ENCODE assay signal across 8 cellular contexts in genomic region chr15:51731549-51732267, GRCh38. TPM values are rescaled to one million over a fixed set of nuclear protein-coding genes. Genes with fewer than 3 reads are reported as not detected.
DNase-seq lines count a peak whose midpoint lies in the region; ATAC-seq and TF ChIP-seq lines count a peak whose summit lies in the region.

No MANE protein-coding gene starts in this region.

- POLR2A ChIA-PET in naive thymus-derived CD4-positive, alpha-beta T cell (lab: Charles Lee): interaction anchor here (0.6 to 1.8 kb wide), 6 partner anchors 8 to 93 kb away, joined by 3 to 6 read pairs (median 4); no protein-coding TSS in a partner anchor

- peaks cover 49 to 52% of the 10 kb centered on the region in 2 donors for H3K4me1 ChIP-seq in naive thymus-derived CD4-positive, alpha-beta T cell (ENCODE audit: control insufficient read depth in 2 of 2, insufficient read depth in 2 of 2, low read length in 2 of 2)

- H3K9me3 ChIP-seq in naive thymus-derived CD4-positive, alpha-beta T cell (ENCODE audit: control insufficient read depth in 2 of 3, low read length in 3 of 3): no peaks in the 10 kb centered on the region

- intact Hi-C loops in naive thymus-derived CD4-positive, alpha-beta T cell (cut with micrococcal nuclease): loop anchor here in 1 of 2 donors (10.0 kb wide), 3 partner anchors 107 to 753 kb away; partner anchors contain the start of gene DMXL2

- peak overlapping the region; percentile 20 for H3K4me3 ChIP-seq in AG10803 (ENCODE audit: low read length)
- H3K4me3 ChIP-seq in coronary artery: peak overlapping the region; percentile 58
- H3K4me3 ChIP-seq in naive thymus-derived CD4-positive, alpha-beta T cell (ENCODE audit: low read length): peak overlapping the region; percentile 59

- CTCF ChIA-PET in naive thymus-derived CD4-positive, alpha-beta T cell (lab: Charles Lee): interaction anchor here (1.0 to 2.6 kb wide), 7 partner anchors 11 to 81 kb away, joined by 3 to 7 read pairs (median 5); no protein-coding TSS in a partner anchor

- H3K4me3 Mint-ChIP-seq in naive thymus-derived CD4-positive, alpha-beta T cell: peak overlapping the region; percentile 74 to 91 (median 87)

- no peaks in the 10 kb centered on the region for H3K9me3 Mint-ChIP-seq in naive thymus-derived CD4-positive, alpha-beta T cell

- H3K27ac Mint-ChIP-seq in naive thymus-derived CD4-positive, alpha-beta T cell: peak overlapping the region; percentile 94 to 98 (median 97)

- peak overlapping the region; percentile 74 to 89 for H3K27ac ChIP-seq in coronary artery
- H3K27ac ChIP-seq in naive thymus-derived CD4-positive, alpha-beta T cell (ENCODE audit: low read depth, low read length): peak overlapping the region; percentile 88

- ATAC-seq in GM19023 (IDR thresholded peaks at IDR 0.05; ENCODE audit: unreplicated experiment) (peak; percentile 62), HG03103 (IDR thresholded peaks at IDR 0.05; ENCODE audit: low read depth, unreplicated experiment) (peak; percentile 45)
- ATAC-seq in naive thymus-derived CD4-positive, alpha-beta T cell: peak; percentile 81

- no peaks in the 10 kb centered on the region for H3K27me3 ChIP-seq in naive thymus-derived CD4-positive, alpha-beta T cell (ENCODE audit: control insufficient read depth in 2 of 2, insufficient read depth in 2 of 2, low read length in 2 of 2)

- TF ChIP-seq CTCF in AG10803 (conservative IDR thresholded peaks at IDR 0.05; ENCODE audit: low read length) (no peak), coronary artery (IDR thresholded peaks at IDR 0.05) (no peak)

- H3K27me3 Mint-ChIP-seq in naive thymus-derived CD4-positive, alpha-beta T cell: no peaks in the 10 kb centered on the region

- no peaks in the 10 kb centered on the region for H3K36me3 ChIP-seq in naive thymus-derived CD4-positive, alpha-beta T cell (ENCODE audit: control insufficient read depth in 2 of 3, insufficient read depth in 3 of 3, low read length in 3 of 3)

- no peak for DNase-seq in AG10803 (ENCODE audit: low read depth)
- DNase-seq in SKM-1 treated with dmso at 0.1 percent for 144 hours (lab: John Stamatoyannopoulos, UW; ENCODE audit: unreplicated experiment): peak; percentile 94
- no peak for DNase-seq in coronary artery (ENCODE audit: low spot score)
- peak in 8 of 9 donors; percentile 31 to 70 (median 58) for DNase-seq in naive thymus-derived CD4-positive, alpha-beta T cell
- no peak for DNase-seq in NCI-H2196 treated with DMSO at 0.1 percent for 48 hours (lab: John Stamatoyannopoulos, UW; ENCODE audit: unreplicated experiment)
- DNase-seq in DMS79 (lab: John Stamatoyannopoulos, UW): no peak

- H3K4me1 Mint-ChIP-seq in naive thymus-derived CD4-positive, alpha-beta T cell: peaks cover 62 to 97% (median 88%) of the 10 kb centered on the region in 7 donors

- H3K36me3 Mint-ChIP-seq in naive thymus-derived CD4-positive, alpha-beta T cell: peaks cover 0 to 41% (median 5%) of the 10 kb centered on the region in 5 donors

RNA-seq across cellular contexts. Expression of gene LYSMD2, which starts 5.7 kb away (rescaled TPM):
- total RNA-seq in naive thymus-derived CD4-positive, alpha-beta T cell: 10 to 100 TPM; 12.5 to 33.8 (median 17.8) TPM
- 10 to 100 TPM; 42.2 to 46.8 TPM for polyA plus RNA-seq in naive thymus-derived CD4-positive, alpha-beta T cell

RNA-seq across cellular contexts. Expression of gene TMOD2, which starts 19.7 kb away (rescaled TPM):
- 10 to 100 TPM in 4 of 5 experiments, 1 to 10 TPM in 1; 9.5 to 17.1 (median 13.4) TPM for total RNA-seq in naive thymus-derived CD4-positive, alpha-beta T cell
- polyA plus RNA-seq in naive thymus-derived CD4-positive, alpha-beta T cell: 1 to 10 TPM; 1.4 to 1.9 TPM

RNA-seq across cellular contexts. Expression of gene SCG3, which starts 50.4 kb away (rescaled TPM):
- total RNA-seq in naive thymus-derived CD4-positive, alpha-beta T cell: not detected
- polyA plus RNA-seq in naive thymus-derived CD4-positive, alpha-beta T cell: not detected

Comparison
In these comparisons a context has a peak if more than half of its experiments do, and no peak if none do; other contexts are left out.
1. DNase-seq: peak in SKM-1 treated with dmso at 0.1 percent for 144 hours (single experiment) and naive thymus-derived CD4-positive, alpha-beta T cell (8 of 9); none in AG10803 (single experiment), coronary artery (single experiment), NCI-H2196 treated with DMSO at 0.1 percent for 48 hours (single experiment) and DMS79 (single experiment).
2. Peak in every context shown above with its lines, with median percentiles within 50 percentile points of each other: H3K4me3 ChIP-seq and ATAC-seq.